In genomic region chr4:41538017-41538733, GRCh38 we compare ENCODE assay signal across 11 cellular contexts. TPM values are rescaled to one million over a fixed set of nuclear protein-coding genes. Genes with fewer than 3 reads are reported as not detected.
DNase-seq lines count a peak whose midpoint lies in the region; ATAC-seq and TF ChIP-seq lines count a peak whose summit lies in the region.
"Had no signal": no experiment of that assay in that cellular context is flagged by ENCODE, and none has a peak within 500 bp of the region (broad histone marks: within the 10 kb centered on the region; RNA-seq: fewer than 3 reads in every experiment).

Gene LIMCH1 (plus strand): TSS chr4:41538157. CDS start chr4:41605996, 67,839 bp downstream.

- no peaks in the 10 kb centered on the region for H3K36me3 Mint-ChIP-seq in endothelial cell (ENCODE audit: low read depth, unreplicated experiment)

- peak within 1 kb of the TSS; percentile 76 for H3K27ac Mint-ChIP-seq in endothelial cell (ENCODE audit: unreplicated experiment)

- no peak for TF ChIP-seq CTCF in endothelial cell (IDR thresholded peaks at IDR 0.05; ENCODE audit: unreplicated experiment)
- no peak for TF ChIP-seq CTCF in lung (IDR thresholded peaks at IDR 0.05; ENCODE audit: control extremely low read depth, extremely low read depth)
- TF ChIP-seq CTCF in WERI-Rb-1 (IDR thresholded peaks at IDR 0.05; ENCODE audit: low read depth, low read length), result no peak

- peak within 1 kb of the TSS; percentile 80 to 87 for H3K27ac ChIP-seq in lung (ENCODE audit: low read depth in 1 of 2, low read length in 1 of 2)
- peak within 1 kb of the TSS; percentile 36 for H3K27ac ChIP-seq in temporal lobe (ENCODE audit: low read depth, low read length)
- H3K27ac ChIP-seq in WERI-Rb-1, result no peak within 1 kb of the TSS
- H3K27ac ChIP-seq: epithelial cell of prostate had no signal

- peaks cover 4% of the 10 kb centered on the region for H3K27me3 Mint-ChIP-seq in endothelial cell (ENCODE audit: unreplicated experiment)

- H3K4me3 ChIP-seq in lung, result no peak within 1 kb of the TSS
- no peak within 1 kb of the TSS for H3K4me3 ChIP-seq in WERI-Rb-1 (ENCODE audit: low read depth, low read length)

- no peak for DNase-seq in HT-29 (ENCODE audit: low spot score)
- DNase-seq in endothelial cell (ENCODE audit: low spot score), result no peak
- peak; percentile 46 for DNase-seq in lung (ENCODE audit: low spot score)
- DNase-seq in activated CD8-positive, alpha-beta memory T cell treated with anti-CD3 and anti-CD28 coated beads, Interleukin-2, amount 50 U/mL, for 4 hours, result no peak
- no peak for DNase-seq in WERI-Rb-1
- DNase-seq in COLO668 (lab: John Stamatoyannopoulos, UW; ENCODE audit: unreplicated experiment), result no peak
- DNase-seq: stimulated activated CD4-positive, alpha-beta T cell treated with anti-CD3 and anti-CD28 coated beads, Interleukin-12 subunit alpha, Interleukin-12 subunit beta, amount 100 ng/mL, for 4 hours had no signal

- WGBS in lung, 2 donors, result 39% methylated on average over 9 of the region's 9 CpGs

- ATAC-seq in lung (ENCODE audit: insufficient read depth, low FRiP score), result peak; percentile 51
- ATAC-seq in HG03175 (IDR thresholded peaks at IDR 0.05; ENCODE audit: unreplicated experiment), result no peak

- peaks cover 86% of the 10 kb centered on the region for H3K4me1 Mint-ChIP-seq in endothelial cell (ENCODE audit: unreplicated experiment)

- H3K9me3 ChIP-seq in lung (ENCODE audit: control insufficient read depth in 2 of 2, insufficient read depth in 1 of 2, low read length in 1 of 2) (no peaks in the 10 kb centered on the region), WERI-Rb-1 (ENCODE audit: severe bottlenecking) (no peaks in the 10 kb centered on the region)

- H3K9me3 Mint-ChIP-seq in endothelial cell (ENCODE audit: unreplicated experiment), result no peaks in the 10 kb centered on the region

- H3K27me3 ChIP-seq in lung (ENCODE audit: control insufficient read depth, insufficient read depth) (no peaks in the 10 kb centered on the region), WERI-Rb-1 (ENCODE audit: insufficient read depth, low read depth, severe bottlenecking) (no peaks in the 10 kb centered on the region)

- H3K36me3 ChIP-seq in lung (ENCODE audit: control insufficient read depth in 2 of 2, insufficient read depth in 2 of 2, low read length in 2 of 2), result no peaks in the 10 kb centered on the region
- no peaks in the 10 kb centered on the region for H3K36me3 ChIP-seq in WERI-Rb-1

- H3K4me3 Mint-ChIP-seq in endothelial cell (ENCODE audit: unreplicated experiment), result peak within 1 kb of the TSS; percentile 60

- peaks cover 9 to 26% of the 10 kb centered on the region in 2 donors for H3K4me1 ChIP-seq in lung (ENCODE audit: control insufficient read depth in 2 of 2, insufficient read depth in 2 of 2, low read length in 2 of 2)

RNA-seq across cellular contexts. Expression of gene LIMCH1, which starts in this region (rescaled TPM):
- total RNA-seq in HT-29 (2014; rRNA removed; shearing (Covaris generic)), result 14.8 and 17.8 TPM in 2 replicates
- total RNA-seq in endothelial cell (ENCODE audit: unreplicated experiment) (257 TPM), lung (100 to 1,000 TPM; 204 to 299 TPM), temporal lobe (117 TPM)
- polyA plus RNA-seq in lung, result 10 to 100 TPM; 43.4 to 52.3 TPM
- total RNA-seq: activated CD8-positive, alpha-beta memory T cell treated with anti-CD3 and anti-CD28 coated beads for 36 hours had no signal
